ENCODE assay signal across 9 cellular contexts in the genomic region with DNA sequence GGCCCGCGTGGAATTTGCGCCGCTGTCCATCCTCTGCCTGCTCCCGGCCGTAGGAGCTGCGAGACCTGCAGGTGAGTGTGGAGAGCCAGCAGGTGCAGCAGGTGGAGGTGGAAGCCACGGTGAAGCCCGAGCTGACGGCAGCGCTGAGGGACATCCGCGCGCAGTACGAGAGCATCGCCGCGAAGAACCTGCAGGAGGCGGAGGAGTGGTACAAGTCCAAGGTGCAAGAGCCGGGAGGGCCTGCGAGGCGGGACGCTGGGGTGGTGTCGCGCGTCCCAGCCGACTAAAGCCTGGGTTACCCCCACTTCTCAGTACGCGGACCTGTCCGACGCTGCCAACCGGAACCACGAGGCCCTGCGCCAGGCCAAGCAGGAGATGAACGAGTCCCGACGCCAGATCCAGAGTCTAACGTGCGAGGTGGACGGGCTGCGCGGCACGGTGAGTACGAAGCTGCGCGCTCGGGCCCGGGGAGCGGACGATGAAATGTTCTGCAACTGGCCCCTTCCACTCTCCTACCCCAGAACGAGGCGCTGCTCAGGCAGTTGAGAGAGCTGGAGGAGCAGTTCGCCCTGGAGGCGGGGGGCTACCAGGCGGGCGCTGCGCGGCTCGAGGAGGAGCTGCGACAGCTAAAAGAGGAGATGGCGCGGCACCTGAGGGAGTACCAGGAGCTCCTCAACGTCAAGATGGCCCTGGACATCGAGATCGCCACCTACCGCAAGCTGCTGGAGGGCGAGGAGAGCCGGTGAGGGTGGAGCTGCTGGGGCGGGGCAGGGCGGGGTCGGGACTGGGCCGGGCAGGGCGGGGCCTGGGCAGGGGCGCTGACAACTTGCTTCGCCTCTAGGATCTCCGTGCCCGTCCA. TPM values are rescaled to one million over a fixed set of nuclear protein-coding genes. Genes with fewer than 3 reads are reported as not detected.
DNase-seq lines count a peak whose midpoint lies in the region; ATAC-seq and TF ChIP-seq lines count a peak whose summit lies in the region.
"Had no signal": no experiment of that assay in that cellular context is flagged by ENCODE, and none has a peak within 500 bp of the region (broad histone marks: within the 10 kb centered on the region; RNA-seq: fewer than 3 reads in every experiment).

No MANE protein-coding gene starts in this region.

- peaks cover 7 to 11% (median 11%) of the 10 kb centered on the region in 3 donors for H3K4me1 Mint-ChIP-seq in IgD-negative memory B cell
- peaks cover 20% of the 10 kb centered on the region for H3K4me1 Mint-ChIP-seq in T-helper 1 cell treated with Interleukin-12 subunit alpha and Interleukin-12 subunit beta and Interleukin-4 antibody, amounts not matched to agents 30 μg/mL and 1 μg/mL, for 36 hours (ENCODE audit: low read depth)
- peaks cover 38% of the 10 kb centered on the region for H3K4me1 Mint-ChIP-seq in dendritic cell treated with granulocyte-macrophage colony-stimulating factor and Interleukin-4, amounts not matched to agents 40 ng/mL and 50 ng/mL, for 4 days (ENCODE audit: low read depth)

- H3K9me3 Mint-ChIP-seq in IgD-negative memory B cell = no peaks in the 10 kb centered on the region
- H3K9me3 Mint-ChIP-seq in T-helper 1 cell treated with Interleukin-12 subunit alpha and Interleukin-12 subunit beta and Interleukin-4 antibody, amounts not matched to agents 30 μg/mL and 1 μg/mL, for 36 hours = no peaks in the 10 kb centered on the region
- no peaks in the 10 kb centered on the region for H3K9me3 Mint-ChIP-seq in dendritic cell treated with granulocyte-macrophage colony-stimulating factor and Interleukin-4, amounts not matched to agents 40 ng/mL and 50 ng/mL, for 4 days

- TF ChIP-seq CTCF in neural cell (IDR thresholded peaks at IDR 0.05; ENCODE audit: poor library complexity, severe bottlenecking) = peak; percentile 55

- H3K27me3 Mint-ChIP-seq in IgD-negative memory B cell = peaks cover 42% of the 10 kb centered on the region
- H3K27me3 Mint-ChIP-seq in T-helper 1 cell treated with Interleukin-12 subunit alpha and Interleukin-12 subunit beta and Interleukin-4 antibody, amounts not matched to agents 30 μg/mL and 1 μg/mL, for 36 hours (ENCODE audit: low read depth) = peaks cover 56% of the 10 kb centered on the region
- H3K27me3 Mint-ChIP-seq in dendritic cell treated with granulocyte-macrophage colony-stimulating factor and Interleukin-4, amounts not matched to agents 40 ng/mL and 50 ng/mL, for 4 days = peaks cover 91% of the 10 kb centered on the region

- H3K79me2 ChIP-seq in neural cell (replicated peaks; ENCODE audit: insufficient read depth, low read length) = no peaks in the 10 kb centered on the region

- peak overlapping the region; percentile 59 for H3K4me3 ChIP-seq in neural cell (ENCODE audit: low read length)

- no peak for TF ChIP-seq RAD21 in neural cell (conservative IDR thresholded peaks at IDR 0.05)

- H3F3A ChIP-seq in neural cell (ENCODE audit: insufficient read depth, low read length, poor library complexity, severe bottlenecking) = no peaks in the 10 kb centered on the region

- no peak overlapping the region for H3K27ac ChIP-seq in neural cell (ENCODE audit: low read length)

- no peaks in the 10 kb centered on the region for H3K36me3 Mint-ChIP-seq in IgD-negative memory B cell
- no peaks in the 10 kb centered on the region for H3K36me3 Mint-ChIP-seq in T-helper 1 cell treated with Interleukin-12 subunit alpha and Interleukin-12 subunit beta and Interleukin-4 antibody, amounts not matched to agents 30 μg/mL and 1 μg/mL, for 36 hours (ENCODE audit: low read depth)
- no peaks in the 10 kb centered on the region for H3K36me3 Mint-ChIP-seq in dendritic cell treated with granulocyte-macrophage colony-stimulating factor and Interleukin-4, amounts not matched to agents 40 ng/mL and 50 ng/mL, for 4 days (ENCODE audit: low read depth)

- no peaks in the 10 kb centered on the region for H3K36me3 ChIP-seq in neural cell (ENCODE audit: insufficient read depth, low read length)

- H3K4me2 ChIP-seq in neural cell (ENCODE audit: low read length) = no peak overlapping the region

- H3K4me3 Mint-ChIP-seq in IgD-negative memory B cell = peak overlapping the region; percentile 61 to 83 (median 75)
- peak overlapping the region; percentile 72 for H3K4me3 Mint-ChIP-seq in T-helper 1 cell treated with Interleukin-12 subunit alpha and Interleukin-12 subunit beta and Interleukin-4 antibody, amounts not matched to agents 30 μg/mL and 1 μg/mL, for 36 hours
- H3K4me3 Mint-ChIP-seq in dendritic cell treated with granulocyte-macrophage colony-stimulating factor and Interleukin-4, amounts not matched to agents 40 ng/mL and 50 ng/mL, for 4 days = peak overlapping the region; percentile 64

- no peak overlapping the region for H3K9ac ChIP-seq in neural cell (ENCODE audit: low read length)

- no peak for ATAC-seq in HG03045 (IDR thresholded peaks at IDR 0.05; ENCODE audit: unreplicated experiment)

- H2AFZ ChIP-seq in neural cell (ENCODE audit: low read depth, low read length) = no peak overlapping the region

- no peaks in the 10 kb centered on the region for H3K9me2 ChIP-seq in neural cell (ENCODE audit: insufficient read depth, low read length)

- H3K27me3 ChIP-seq in neural cell (ENCODE audit: insufficient read depth, low read depth, low read length) = peaks cover 63% of the 10 kb centered on the region

- DNase-seq in D341Med (ENCODE audit: low spot score) (peak; percentile 82), NCI-H2227 treated with DMSO at 0.1 percent for 48 hours (lab: John Stamatoyannopoulos, UW) (no peak), mesenteric fat pad (ENCODE audit: low spot score) (no peak)

- no peaks in the 10 kb centered on the region for H4K20me1 ChIP-seq in neural cell (ENCODE audit: insufficient read depth)

- no peaks in the 10 kb centered on the region for H3K9me3 ChIP-seq in neural cell (ENCODE audit: low read length)

- H3K27ac Mint-ChIP-seq in IgD-negative memory B cell = peak overlapping the region in 1 of 3 donors; percentile 53
- H3K27ac Mint-ChIP-seq in T-helper 1 cell treated with Interleukin-12 subunit alpha and Interleukin-12 subunit beta and Interleukin-4 antibody, amounts not matched to agents 30 μg/mL and 1 μg/mL, for 36 hours = no peak overlapping the region
- no peak overlapping the region for H3K27ac Mint-ChIP-seq in dendritic cell treated with granulocyte-macrophage colony-stimulating factor and Interleukin-4, amounts not matched to agents 40 ng/mL and 50 ng/mL, for 4 days

- intact Hi-C loops in dendritic cell treated with granulocyte-macrophage colony-stimulating factor and Interleukin-4, amounts not matched to agents 40 ng/mL and 50 ng/mL, for 4 days (cut with micrococcal nuclease) = no loop called here

- TF ChIP-seq EP300 in neural cell (conservative IDR thresholded peaks at IDR 0.05; ENCODE audit: poor library complexity, severe bottlenecking) = no peak

TF ChIP-seq in neural cell, 6 proteins besides CTCF, POLR2A, EP300 and RAD21:
- TF ChIP-seq POLR2AphosphoS5 (IDR thresholded peaks at IDR 0.05) (no peak), SMC3 (conservative IDR thresholded peaks at IDR 0.05; ENCODE audit: poor library complexity) (peak; percentile 38)

RNA-seq across cellular contexts. Expression of a gene that starts 2.1 kb away (rescaled TPM):
- polyA plus RNA-seq in IgD-negative memory B cell = not detected
- not detected in 2 replicates for polyA plus RNA-seq in neural cell
- polyA minus RNA-seq in neural cell = not detected in 2 replicates
- 0.55 TPM for total RNA-seq in mesenteric fat pad
- total RNA-seq: liver had no signal

RNA-seq across cellular contexts. Expression of a gene that starts 26.0 kb away (rescaled TPM):
- not detected for polyA plus RNA-seq in IgD-negative memory B cell
- 0.26 and 1.3 TPM in 2 replicates for polyA plus RNA-seq in neural cell
- 1.9 TPM in 1 of 2 replicates, not detected in the other for polyA minus RNA-seq in neural cell
- total RNA-seq in mesenteric fat pad = not detected

RNA-seq across cellular contexts. Expression of a gene that starts 32.2 kb away (rescaled TPM):
- polyA plus RNA-seq in IgD-negative memory B cell = 41.4 TPM
- 56.2 and 63.0 TPM in 2 replicates for polyA plus RNA-seq in neural cell
- polyA minus RNA-seq in neural cell = 26.5 and 29.0 TPM in 2 replicates
- 173 TPM for total RNA-seq in mesenteric fat pad

RNA-seq across cellular contexts. Expression of a gene that starts 39.9 kb away (rescaled TPM):
- not detected for polyA plus RNA-seq in IgD-negative memory B cell
- 13.7 and 15.4 TPM in 2 replicates for polyA plus RNA-seq in neural cell
- 7.4 and 8.0 TPM in 2 replicates for polyA minus RNA-seq in neural cell
- total RNA-seq in mesenteric fat pad = not detected
- total RNA-seq: liver had no signal
- polyA plus RNA-seq: liver had no signal

RNA-seq across cellular contexts. Expression of a gene that starts 49.6 kb away (rescaled TPM):
- polyA plus RNA-seq in IgD-negative memory B cell (not detected), neural cell (0.54 and 1.1 TPM in 2 replicates)
- 0.46 and 0.49 TPM in 2 replicates for polyA minus RNA-seq in neural cell
- not detected for total RNA-seq in mesenteric fat pad
